ENCODE assay signal across 25 cellular contexts in the genomic region with DNA sequence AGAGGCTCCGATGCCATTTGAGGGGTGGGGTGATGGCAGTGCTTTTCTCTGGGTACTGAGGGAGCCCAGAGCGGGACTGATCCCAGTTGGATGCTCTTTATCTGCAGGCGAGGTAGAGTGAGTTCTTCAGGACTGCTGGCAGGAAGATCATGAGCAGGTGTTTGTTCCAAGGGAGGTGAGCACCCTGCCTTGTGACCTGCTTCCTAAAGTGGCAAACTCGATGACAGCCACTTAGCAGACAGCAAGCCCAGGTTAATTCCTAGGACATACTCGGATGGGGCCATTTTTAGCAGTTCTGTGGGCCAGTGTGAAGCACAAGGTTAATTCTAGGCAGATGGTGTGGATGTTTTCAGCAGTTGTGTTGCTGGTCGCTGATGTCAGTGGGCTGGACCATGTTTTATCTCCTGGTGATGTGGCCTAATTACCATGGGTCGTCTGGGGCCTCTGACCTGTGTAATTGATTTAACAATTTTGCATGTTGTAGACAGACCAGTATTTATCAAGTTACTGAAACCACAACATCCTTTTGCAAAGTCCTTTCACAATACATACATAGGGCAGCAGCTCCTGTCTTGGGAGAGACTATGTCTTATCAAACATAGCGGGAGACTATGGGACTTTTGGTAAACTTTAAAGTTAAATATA. TPM values are rescaled to one million over a fixed set of nuclear protein-coding genes. Genes with fewer than 3 reads are reported as not detected.
"Had no signal": no experiment of that assay in that cellular context is flagged by ENCODE, and none has a peak within 500 bp of the region (broad histone marks: within the 10 kb centered on the region; RNA-seq: fewer than 3 reads in every experiment).

No MANE protein-coding gene starts in this region.

- DNase-seq: effector memory CD4-positive, alpha-beta T cell; foreskin fibroblast; immature natural killer cell; kidney; left colon; left ventricle myocardium superior; mesenchymal stem cell; midbrain; nucleus accumbens; ovary; sigmoid colon; stimulated activated CD4-positive, alpha-beta T cell treated with anti-CD3 and anti-CD28 coated beads, Interleukin-2, amount 100 ng/mL, for 24 hours; stimulated activated CD4-positive, alpha-beta T cell treated with anti-CD3 and anti-CD28 coated beads, Interleukin-4, amount 100 ng/mL, for 4 hours; stimulated activated naive B cell treated with anti-CD40 and anti-IgM and Interleukin-4, amounts not matched to agents 10 μg/mL and 1 μg/mL and 100 μg/mL, for 72 hours; stimulated activated naive CD8-positive, alpha-beta T cell treated with anti-CD3 and anti-CD28 coated beads, Interleukin-15, amount 100 ng/mL, for 72 hours; trophoblast cell had no signal

- H3K27me3 Mint-ChIP-seq: natural killer cell treated with Interleukin-12 subunit alpha and Interleukin-12 subunit beta and Interleukin-15 and Interleukin-18, amount 100 ng/mL, for 72 hours; stimulated activated naive B cell treated with anti-CD40 and anti-IgM and Interleukin-4, amounts not matched to agents 10 μg/mL and 1 μg/mL and 100 μg/mL, for 72 hours had no signal

- H3K36me3 ChIP-seq: esophagus muscularis mucosa, gastroesophageal sphincter, neural progenitor cell, ovary, right atrium auricular region, sigmoid colon, thoracic aorta had no signal

- H3K9me3 Mint-ChIP-seq: immature natural killer cell; natural killer cell treated with Interleukin-12 subunit alpha and Interleukin-12 subunit beta and Interleukin-15 and Interleukin-18, amount 100 ng/mL, for 72 hours; neural progenitor cell; stimulated activated naive CD8-positive, alpha-beta T cell treated with anti-CD3 and anti-CD28 coated beads, Interleukin-15, amount 100 ng/mL, for 72 hours had no signal

- H3K4me1 ChIP-seq: neural progenitor cell had no signal

- H3K27me3 ChIP-seq: esophagus muscularis mucosa, gastroesophageal sphincter, ovary, right atrium auricular region, sigmoid colon had no signal

- H3K36me3 Mint-ChIP-seq: immature natural killer cell; natural killer cell treated with Interleukin-12 subunit alpha and Interleukin-12 subunit beta and Interleukin-15 and Interleukin-18, amount 100 ng/mL, for 72 hours; neural progenitor cell; stimulated activated naive B cell treated with anti-CD40 and anti-IgM and Interleukin-4, amounts not matched to agents 10 μg/mL and 1 μg/mL and 100 μg/mL, for 72 hours had no signal

- H3K4me3 Mint-ChIP-seq: immature natural killer cell; natural killer cell treated with Interleukin-12 subunit alpha and Interleukin-12 subunit beta and Interleukin-15 and Interleukin-18, amount 100 ng/mL, for 72 hours; neural progenitor cell; stimulated activated naive B cell treated with anti-CD40 and anti-IgM and Interleukin-4, amounts not matched to agents 10 μg/mL and 1 μg/mL and 100 μg/mL, for 72 hours; stimulated activated naive CD8-positive, alpha-beta T cell treated with anti-CD3 and anti-CD28 coated beads, Interleukin-15, amount 100 ng/mL, for 72 hours had no signal

- H3K9me3 ChIP-seq: esophagus muscularis mucosa, gastroesophageal sphincter, ovary, right atrium auricular region, sigmoid colon, thoracic aorta had no signal

- H3K4me1 Mint-ChIP-seq: neural progenitor cell; stimulated activated naive CD8-positive, alpha-beta T cell treated with anti-CD3 and anti-CD28 coated beads, Interleukin-15, amount 100 ng/mL, for 72 hours had no signal

- H3K27ac Mint-ChIP-seq: immature natural killer cell; natural killer cell treated with Interleukin-12 subunit alpha and Interleukin-12 subunit beta and Interleukin-15 and Interleukin-18, amount 100 ng/mL, for 72 hours; neural progenitor cell; stimulated activated naive B cell treated with anti-CD40 and anti-IgM and Interleukin-4, amounts not matched to agents 10 μg/mL and 1 μg/mL and 100 μg/mL, for 72 hours; stimulated activated naive CD8-positive, alpha-beta T cell treated with anti-CD3 and anti-CD28 coated beads, Interleukin-15, amount 100 ng/mL, for 72 hours had no signal

- H3K4me3 ChIP-seq: esophagus muscularis mucosa, gastroesophageal sphincter, lung, neural progenitor cell, ovary, right atrium auricular region, sigmoid colon, skin epidermis, thoracic aorta had no signal

RNA-seq across cellular contexts. Expression of a gene that starts 44.6 kb away (rescaled TPM):
- total RNA-seq: left ventricle myocardium superior, posterior vena cava, sigmoid colon had no signal
